In genomic region chr15:71342658-71343057, GRCh38 we compare ENCODE assay signal across 30 cellular contexts.
"Had no signal": no experiment of that assay in that cellular context is flagged by ENCODE, and none has a peak within 500 bp of the region (broad histone marks: within the 10 kb centered on the region; RNA-seq: fewer than 3 reads in every experiment).

No MANE protein-coding gene starts in this region.

- H3K79me2 ChIP-seq: parathyroid adenoma had no signal

- H2AFZ ChIP-seq: parathyroid adenoma had no signal

- H3K9me3 ChIP-seq: ovary, psoas muscle, right lobe of liver, sigmoid colon, suprapubic skin, testis, tibial artery, transverse colon, upper lobe of right lung, uterus had no signal

- H3K36me3 Mint-ChIP-seq: naive thymus-derived CD8-positive, alpha-beta T cell; natural killer cell treated with Interleukin-12 subunit alpha and Interleukin-12 subunit beta and Interleukin-15 and Interleukin-18, amount 100 ng/mL, for 72 hours; stimulated activated effector memory CD8-positive, alpha-beta T cell treated with anti-CD3 and anti-CD28 coated beads, Interleukin-12 subunit alpha, Interleukin-12 subunit beta, amount 100 ng/mL, for 72 hours; type B pancreatic cell had no signal

- ATAC-seq: naive thymus-derived CD8-positive, alpha-beta T cell; natural killer cell treated with Interleukin-12 subunit alpha and Interleukin-12 subunit beta and Interleukin-15 and Interleukin-18, amount 100 ng/mL, for 72 hours; psoas muscle; right cardiac atrium; stimulated activated effector memory CD8-positive, alpha-beta T cell treated with anti-CD3 and anti-CD28 coated beads, Interleukin-12 subunit alpha, Interleukin-12 subunit beta, amount 100 ng/mL, for 72 hours; stimulated activated naive CD8-positive, alpha-beta T cell treated with anti-CD3 and anti-CD28 coated beads, Interleukin-15, amount 100 ng/mL, for 72 hours; stimulated activated naive CD8-positive, alpha-beta T cell treated with anti-CD3 and anti-CD28 coated beads, Interleukin-15, Interleukin-2, amounts not matched to agents 100 U/mL and 50 U/mL, for 24 hours; upper lobe of right lung had no signal

- H3K4me3 ChIP-seq: ovary, psoas muscle, right lobe of liver, sigmoid colon, suprapubic skin, testis, tibial artery, transverse colon, upper lobe of right lung, uterus had no signal

- H3K4me1 ChIP-seq: parathyroid adenoma, psoas muscle, right lobe of liver, sigmoid colon, transverse colon, upper lobe of right lung had no signal

- H3K27ac Mint-ChIP-seq: naive thymus-derived CD8-positive, alpha-beta T cell; natural killer cell treated with Interleukin-12 subunit alpha and Interleukin-12 subunit beta and Interleukin-15 and Interleukin-18, amount 100 ng/mL, for 72 hours; nephron progenitor cell; progenitor cell of endocrine pancreas; stimulated activated effector memory CD8-positive, alpha-beta T cell treated with anti-CD3 and anti-CD28 coated beads, Interleukin-12 subunit alpha, Interleukin-12 subunit beta, amount 100 ng/mL, for 72 hours; type B pancreatic cell had no signal

- H3K27ac ChIP-seq: ovary, parathyroid adenoma, psoas muscle, right lobe of liver, sigmoid colon, suprapubic skin, testis, tibial artery, transverse colon, upper lobe of right lung had no signal

- H3K36me3 ChIP-seq: ovary, right lobe of liver, sigmoid colon, suprapubic skin, tibial artery, transverse colon, upper lobe of right lung, uterus had no signal

- H3K9ac ChIP-seq: parathyroid adenoma had no signal

- H3K4me1 Mint-ChIP-seq: naive thymus-derived CD8-positive, alpha-beta T cell; stimulated activated effector memory CD8-positive, alpha-beta T cell treated with anti-CD3 and anti-CD28 coated beads, Interleukin-12 subunit alpha, Interleukin-12 subunit beta, amount 100 ng/mL, for 72 hours; stimulated activated naive CD8-positive, alpha-beta T cell treated with anti-CD3 and anti-CD28 coated beads, Interleukin-15, amount 100 ng/mL, for 72 hours had no signal

- H3K4me3 Mint-ChIP-seq: naive thymus-derived CD8-positive, alpha-beta T cell; natural killer cell treated with Interleukin-12 subunit alpha and Interleukin-12 subunit beta and Interleukin-15 and Interleukin-18, amount 100 ng/mL, for 72 hours; nephron progenitor cell; neural crest cell; stimulated activated effector memory CD8-positive, alpha-beta T cell treated with anti-CD3 and anti-CD28 coated beads, Interleukin-12 subunit alpha, Interleukin-12 subunit beta, amount 100 ng/mL, for 72 hours; stimulated activated naive CD8-positive, alpha-beta T cell treated with anti-CD3 and anti-CD28 coated beads, Interleukin-15, amount 100 ng/mL, for 72 hours; type B pancreatic cell had no signal

- H3K27me3 Mint-ChIP-seq: type B pancreatic cell had no signal

- DNase-seq: naive thymus-derived CD8-positive, alpha-beta T cell; nephron progenitor cell; occipital lobe; ovary; posterior cingulate gyrus; psoas muscle; right cardiac atrium; right lobe of liver; sigmoid colon; small intestine; stimulated activated CD4-positive, alpha-beta T cell treated with anti-CD3 and anti-CD28 coated beads, Interleukin-15, amount 100 ng/mL, for 24 hours; stimulated activated CD4-positive, alpha-beta T cell treated with anti-CD3 and anti-CD28 coated beads, Interleukin-2, amount 100 ng/mL, for 24 hours; stimulated activated CD4-positive, alpha-beta T cell treated with anti-CD3 and anti-CD28 coated beads, Interleukin-2, amount 100 ng/mL, for 48 hours; stimulated activated CD4-positive, alpha-beta T cell treated with anti-CD3 and anti-CD28 coated beads, Interleukin-4, amount 100 ng/mL, for 24 hours; stimulated activated naive CD4-positive, alpha-beta T cell; stimulated activated naive CD8-positive, alpha-beta T cell treated with anti-CD3 and anti-CD28 coated beads, Interleukin-15, amount 100 ng/mL, for 72 hours; stimulated activated naive CD8-positive, alpha-beta T cell treated with anti-CD3 and anti-CD28 coated beads, Interleukin-15, Interleukin-2, amounts not matched to agents 100 U/mL and 50 U/mL, for 24 hours; substantia nigra; testis; tibial artery; transverse colon; upper lobe of right lung; uterus had no signal

- H3K9me3 Mint-ChIP-seq: natural killer cell treated with Interleukin-12 subunit alpha and Interleukin-12 subunit beta and Interleukin-15 and Interleukin-18, amount 100 ng/mL, for 72 hours; nephron progenitor cell; neural crest cell; stimulated activated effector memory CD8-positive, alpha-beta T cell treated with anti-CD3 and anti-CD28 coated beads, Interleukin-12 subunit alpha, Interleukin-12 subunit beta, amount 100 ng/mL, for 72 hours; stimulated activated naive CD8-positive, alpha-beta T cell treated with anti-CD3 and anti-CD28 coated beads, Interleukin-15, amount 100 ng/mL, for 72 hours had no signal

- H3K27me3 ChIP-seq: ovary, right lobe of liver, sigmoid colon, suprapubic skin, testis, tibial artery, transverse colon, upper lobe of right lung, uterus had no signal

- FAIRE-seq: small intestine had no signal
